21 cellular contexts compared by ENCODE assay signal in the genomic region with DNA sequence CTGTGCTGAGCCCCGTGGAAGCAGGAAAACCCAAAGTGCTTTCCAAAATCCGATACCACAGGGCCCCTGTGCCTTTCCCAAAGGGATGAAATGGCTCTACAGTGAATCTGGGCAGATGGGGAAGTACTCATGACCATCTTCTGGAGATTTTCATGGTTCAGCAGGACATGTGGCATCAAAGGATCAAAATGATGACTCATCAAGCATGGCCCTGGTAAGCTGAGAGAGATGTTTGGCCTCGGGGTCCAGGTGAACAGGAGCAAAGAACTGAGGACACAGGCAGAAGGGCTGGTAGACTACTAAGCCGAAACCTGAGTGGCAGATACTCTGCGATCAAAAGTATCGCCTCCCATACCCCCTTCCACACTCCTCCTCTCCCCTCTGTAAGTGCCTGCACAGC.
A peak's percentile ranks its signal among the peaks of the same experiment; 100 is the strongest.
DNase-seq lines count a peak whose midpoint lies in the region; ATAC-seq, FAIRE-seq and TF ChIP-seq lines count a peak whose summit lies in the region.
"Had no signal": no experiment of that assay in that cellular context is flagged by ENCODE, and none has a peak within 500 bp of the region (broad histone marks: within the 10 kb centered on the region; RNA-seq: fewer than 3 reads in every experiment).

No MANE protein-coding gene starts in this region.

- 58% methylated on average over 6 of the region's 6 CpGs for WGBS in A549 (ENCODE audit: missing lambda C conversion rate)
- no CpG with 5 or more reads among the region's 6 CpGs for WGBS in IMR-90 (ENCODE audit: extremely low coverage in 2 of 2, insufficient read length in 1 of 2), 2 experiments
- 86% methylated on average over 6 of the region's 6 CpGs for WGBS in esophagus muscularis mucosa
- no CpG with 5 or more reads among the region's 6 CpGs for WGBS in mesendoderm (ENCODE audit: extremely low coverage, insufficient coverage, low lambda C conversion rate)

- no peak overlapping the region; the same call in 1 of the 2 replicates for H3K18ac ChIP-seq in IMR-90 (ENCODE audit: low read depth, low read length)
- no peak overlapping the region for H3K18ac ChIP-seq in mesendoderm (ENCODE audit: low read length)

- H2BK20ac ChIP-seq in IMR-90 (ENCODE audit: low read depth, low read length): peak overlapping the region; percentile 50

- no peaks in the 10 kb centered on the region for H3K79me2 ChIP-seq in mesendoderm (ENCODE audit: control insufficient read depth, insufficient read depth, low read length)

- H3K4ac ChIP-seq in IMR-90 (ENCODE audit: low read depth, low read length): peak overlapping the region; percentile 34
- no peak overlapping the region for H3K4ac ChIP-seq in mesendoderm (ENCODE audit: low read depth, low read length)

- peak overlapping the region; percentile 55 for H3K14ac ChIP-seq in IMR-90 (replicated peaks; ENCODE audit: low read depth, low read length)

- TF ChIP-seq POLR2A in A549 (IDR thresholded peaks at IDR 0.05; ENCODE audit: low read length) (no peak), IMR-90 (IDR thresholded peaks at IDR 0.05; ENCODE audit: low read depth, low read length) (no peak), esophagus muscularis mucosa (IDR thresholded peaks at IDR 0.05; ENCODE audit: low read depth) (no peak)

- no TSS peak for BruUV-seq in IMR-90 (replicated peaks; lab: Mats Ljungman, UMichigan)

- no peaks in the 10 kb centered on the region for H3K36me3 ChIP-seq in IMR-90 (ENCODE audit: control insufficient read depth, insufficient read depth, low read length)
- H3K36me3 ChIP-seq in esophagus muscularis mucosa: no peaks in the 10 kb centered on the region
- H3K36me3 ChIP-seq in mesendoderm (ENCODE audit: control insufficient read depth, insufficient read depth, low read length): no peaks in the 10 kb centered on the region
- H3K36me3 ChIP-seq: BLaER1, HAP-1 had no signal

- H2AK9ac ChIP-seq in IMR-90 (replicated peaks; ENCODE audit: low read depth, low read length, poor library complexity): peak overlapping the region; percentile 51

- no peak overlapping the region for H2BK5ac ChIP-seq in IMR-90 (ENCODE audit: low read depth, low read length, poor library complexity, severe bottlenecking)
- no peak overlapping the region for H2BK5ac ChIP-seq in mesendoderm (ENCODE audit: low read length)

- FAIRE-seq in A549 (lab: Jason Lieb, UNC) (no peak), RCC 7860 (lab: Jason Lieb, UNC) (no peak)
- FAIRE-seq: GM12891, GM18507, H54 had no signal

- TF ChIP-seq EP300 in A549 (IDR thresholded peaks at IDR 0.05) (no peak), esophagus muscularis mucosa (IDR thresholded peaks at IDR 0.05) (no peak)

- TF ChIP-seq CTCF in A549 (IDR thresholded peaks at IDR 0.05) (no peak), IMR-90 (conservative IDR thresholded peaks at IDR 0.05; ENCODE audit: low read depth, low read length) (no peak), esophagus muscularis mucosa (IDR thresholded peaks at IDR 0.05) (no peak)

- H3K23ac ChIP-seq in IMR-90 (ENCODE audit: low read depth, low read length) (0 out of 2 replicates have a peak overlapping the region, but pooled peaks have one; percentile 8), mesendoderm (ENCODE audit: low read length) (no peak overlapping the region)

- H2AFZ ChIP-seq in IMR-90 (replicated peaks; ENCODE audit: low read length, poor library complexity): peak overlapping the region; percentile 5

- CTCF ChIA-PET in A549 (lab: Yijun Ruan, JAX): no interaction called here
- CTCF ChIA-PET in IMR-90 (lab: Yijun Ruan, JAX): interaction anchor here (0.5 to 1.1 kb wide), 4 partner anchors 44 to 263 kb away, joined by 3 to 4 read pairs (median 3); no protein-coding TSS in a partner anchor

- no peak for ATAC-seq in A549
- ATAC-seq in IMR-90 (ENCODE audit: low read depth): no peak
- ATAC-seq: CD8-positive, alpha-beta T cell; GM23338 had no signal

- H4K5ac ChIP-seq in IMR-90 (ENCODE audit: low read depth, low read length) (no peak overlapping the region), mesendoderm (ENCODE audit: low read length) (no peak overlapping the region)

- H2BK120ac ChIP-seq in IMR-90 (ENCODE audit: low read depth, low read length) (peak overlapping the region; percentile 52; the same call in 1 of the 2 replicates), mesendoderm (ENCODE audit: low read depth, low read length) (no peak overlapping the region)

- H3K4me1 ChIP-seq in A549 (no peaks in the 10 kb centered on the region), IMR-90 (ENCODE audit: control insufficient read depth, insufficient read depth, low read length) (peaks cover 4% of the 10 kb centered on the region), esophagus muscularis mucosa (no peaks in the 10 kb centered on the region), mesendoderm (ENCODE audit: control insufficient read depth, low read depth, low read length) (peaks cover 2% of the 10 kb centered on the region)
- H3K4me1 ChIP-seq: BLaER1, Caco-2, HAP-1 had no signal

- peak overlapping the region; percentile 74; the same call in 1 of the 3 replicates for H2BK15ac ChIP-seq in IMR-90 (ENCODE audit: low read depth, low read length)
- peak overlapping the region; percentile 3 for H2BK15ac ChIP-seq in mesendoderm (replicated peaks; ENCODE audit: low read depth)

- peaks cover 5% of the 10 kb centered on the region; the same call in 1 of the 2 replicates for H3K9me1 ChIP-seq in IMR-90 (ENCODE audit: insufficient read depth, low read length)

- H3K4me3 ChIP-seq in A549 (no peak overlapping the region), IMR-90 (ENCODE audit: insufficient read depth, low read depth, low read length) (no peak overlapping the region), esophagus muscularis mucosa (no peak overlapping the region), mesendoderm (ENCODE audit: low read length) (no peak overlapping the region)
- H3K4me3 ChIP-seq: BLaER1, GM23338, HAP-1 had no signal

- H3K27ac ChIP-seq in A549 (no peak overlapping the region), IMR-90 (ENCODE audit: insufficient read depth, low read length) (no peak overlapping the region), esophagus muscularis mucosa (replicated peaks in 1 of 4) (no peak overlapping the region), mesendoderm (ENCODE audit: low read depth, low read length) (no peak overlapping the region)
- H3K27ac ChIP-seq: BLaER1, C4-2B had no signal

- H4K20me1 ChIP-seq in IMR-90 (ENCODE audit: insufficient read depth, low read length): no peaks in the 10 kb centered on the region
- H4K20me1 ChIP-seq: BLaER1 had no signal

- H3K56ac ChIP-seq in IMR-90 (ENCODE audit: extremely low read depth, insufficient read depth, low read length) (no peak overlapping the region), mesendoderm (ENCODE audit: low read length) (no peak overlapping the region)

- H3K9me3 ChIP-seq in A549: no peaks in the 10 kb centered on the region
- H3K9me3 ChIP-seq in IMR-90 (ENCODE audit: control insufficient read depth, insufficient read depth, low read length): no peaks in the 10 kb centered on the region
- H3K9me3 ChIP-seq in esophagus muscularis mucosa: no peaks in the 10 kb centered on the region
- H3K9me3 ChIP-seq: BLaER1, Caco-2, HAP-1 had no signal

- H3K9ac ChIP-seq in IMR-90 (ENCODE audit: low read depth, low read length) (no peak overlapping the region), mesendoderm (ENCODE audit: low read length) (no peak overlapping the region)
- H3K9ac ChIP-seq: BLaER1 had no signal

- H2AK5ac ChIP-seq in IMR-90 (ENCODE audit: low read depth, low read length) (peak overlapping the region; percentile 77; the same call in 1 of the 2 replicates), mesendoderm (ENCODE audit: low read length) (no peak overlapping the region)

- no peaks in the 10 kb centered on the region for H3K27me3 ChIP-seq in IMR-90 (ENCODE audit: control insufficient read depth, insufficient read depth, low read length)
- H3K27me3 ChIP-seq in esophagus muscularis mucosa: no peaks in the 10 kb centered on the region
- H3K27me3 ChIP-seq in mesendoderm (ENCODE audit: insufficient read depth, low read length, poor library complexity): no peaks in the 10 kb centered on the region
- H3K27me3 ChIP-seq: BLaER1 had no signal

- dilution Hi-C loops in IMR-90 (cut with HindIII; ENCODE audit: low sequenced_read_pairs, unreplicated experiment): no loop called here

- intact Hi-C loops in IMR-90 (cut with micrococcal nuclease) (no loop called here), esophagus muscularis mucosa (cut with DNase I) (no loop called here)

- no peak overlapping the region for H3K4me2 ChIP-seq in A549
- no peak overlapping the region for H3K4me2 ChIP-seq in IMR-90 (ENCODE audit: low read depth, low read length)
- H3K4me2 ChIP-seq in mesendoderm (ENCODE audit: low read length): no peak overlapping the region
- H3K4me2 ChIP-seq: BLaER1, GM23338 had no signal

- H3K79me1 ChIP-seq in IMR-90 (ENCODE audit: low read depth in 1 of 2, low read length in 2 of 2) (no peaks in the 10 kb centered on the region), mesendoderm (ENCODE audit: low read length) (no peaks in the 10 kb centered on the region)

- in situ Hi-C loops in IMR-90 (cut with MboI; ENCODE audit: low sequenced_read_pairs): no loop called here

- H4K91ac ChIP-seq in IMR-90 (ENCODE audit: insufficient read depth, low read depth, low read length): peak overlapping the region; percentile 5; the same call in 1 of the 2 replicates

- no peak for TF ChIP-seq RAD21 in A549 (conservative IDR thresholded peaks at IDR 0.05 in 1 of 2, IDR thresholded peaks at IDR 0.05 in 1 of 2)
- no peak for TF ChIP-seq RAD21 in IMR-90 (IDR thresholded peaks at IDR 0.05; ENCODE audit: low read length)

- no peak for DNase-seq in A549 (ENCODE audit: low read depth in 1 of 2, low spot score in 1 of 2)
- no peak for DNase-seq in IMR-90
- DNase-seq in esophagus muscularis mucosa (ENCODE audit: extremely low spot score): peak; percentile 89
- DNase-seq in mesendoderm: no peak
- DNase-seq in NCI-H146 treated with DMSO at 0.1 percent for 48 hours (lab: John Stamatoyannopoulos, UW; ENCODE audit: unreplicated experiment): no peak
- DNase-seq in RCC 7860 (ENCODE audit: low spot score): no peak
- DNase-seq in midbrain (lab: John Stamatoyannopoulos, UW): no peak
- DNase-seq: Caco-2; CD4-positive, CD25-positive, alpha-beta regulatory T cell; CD8-positive, alpha-beta T cell; DMS153; DMS79 treated with DMSO at 0.1 percent for 48 hours; GF-D8; HFFc6 had no signal

- no peak overlapping the region; a peak in 1 of 4 replicates for H4K8ac ChIP-seq in IMR-90 (ENCODE audit: low read depth in 2 of 2, low read length in 2 of 2)
- peak overlapping the region; percentile 40 for H4K8ac ChIP-seq in mesendoderm (ENCODE audit: low read depth, low read length)

- POLR2A ChIA-PET in A549 (lab: Yijun Ruan, JAX) (no interaction called here), IMR-90 (lab: Charles Lee; ENCODE audit: unreplicated experiment) (no interaction called here)

TF ChIP-seq in A549, 52 proteins besides CTCF, POLR2A, EP300 and RAD21 (continues in another document):
- TF ChIP-seq ZFP36 (IDR thresholded peaks at IDR 0.05; ENCODE audit: borderline replicate concordance, partially characterized antibody): no peak

TF ChIP-seq in IMR-90, 13 proteins besides CTCF, POLR2A, EP300 and RAD21:
- TF ChIP-seq MAFK (IDR thresholded peaks at IDR 0.05; ENCODE audit: low read depth, low read length): peak; percentile 47; the same call in 1 of the 2 replicates
- TF ChIP-seq RFX5 (IDR thresholded peaks at IDR 0.05; ENCODE audit: low read depth, low read length): no peak
- TF ChIP-seq MAZ (IDR thresholded peaks at IDR 0.05; ENCODE audit: borderline replicate concordance, low read depth, low read length): no peak
